In the genomic region with DNA sequence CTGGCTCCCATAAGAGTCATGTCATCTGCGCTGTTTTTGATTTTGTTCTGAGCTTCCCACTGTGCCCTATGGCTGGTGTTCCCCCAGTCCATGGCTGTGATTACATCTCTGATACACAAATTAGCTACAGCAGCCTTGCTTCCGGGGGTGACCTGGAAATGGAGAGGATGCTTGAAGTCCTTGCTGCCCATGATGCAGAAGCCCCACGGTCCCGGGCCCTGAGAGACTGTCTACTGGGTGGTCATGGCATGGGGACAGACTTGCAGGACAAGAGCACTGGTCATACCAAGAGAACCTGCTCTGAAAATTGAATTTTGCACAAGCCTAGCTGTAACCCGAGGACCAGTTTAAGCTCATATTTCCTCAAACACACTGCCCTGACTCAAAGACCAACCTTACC, we compare ENCODE assay signal across 21 cellular contexts. TPM values are rescaled to one million over a fixed set of nuclear protein-coding genes. Genes with fewer than 3 reads are reported as not detected.
"Had no signal": no experiment of that assay in that cellular context is flagged by ENCODE, and none has a peak within 500 bp of the region (broad histone marks: within the 10 kb centered on the region; RNA-seq: fewer than 3 reads in every experiment).

No MANE protein-coding gene starts in this region.

RNA-seq across cellular contexts. Expression of gene KCNJ18, which starts 38.8 kb away (rescaled TPM):
- total RNA-seq: naive thymus-derived CD4-positive, alpha-beta T cell; natural killer cell; neural crest cell; omental fat pad; osteocyte; pancreas; posterior vena cava; prostate gland; pulmonary artery endothelial cell; right atrium auricular region; sciatic nerve; smooth muscle cell; spleen; stomach; subcutaneous adipose tissue; temporal lobe; thoracic aorta; thyroid gland; tibial nerve; ureter; vagina had no signal
- polyA plus RNA-seq: naive thymus-derived CD4-positive, alpha-beta T cell; pancreas; smooth muscle cell; spleen; stomach had no signal
